28 cellular contexts compared by ENCODE assay signal in genomic region chr12:98701166-98701565, GRCh38. TPM values are rescaled to one million over a fixed set of nuclear protein-coding genes. Genes with fewer than 3 reads are reported as not detected.
A peak's percentile ranks its signal among the peaks of the same experiment; 100 is the strongest.
DNase-seq lines count a peak whose midpoint lies in the region; ATAC-seq, FAIRE-seq and TF ChIP-seq lines count a peak whose summit lies in the region.
"Had no signal": no experiment of that assay in that cellular context is flagged by ENCODE, and none has a peak within 500 bp of the region (broad histone marks: within the 10 kb centered on the region; RNA-seq: fewer than 3 reads in every experiment).

No MANE protein-coding gene starts in this region.

- H3K9me3 ChIP-seq in astrocyte (ENCODE audit: insufficient read depth, low read depth, low read length) (no peaks in the 10 kb centered on the region), psoas muscle (no peaks in the 10 kb centered on the region)
- H3K9me3 ChIP-seq: BLaER1 treated with 17β-estradiol and CSF1 and Interleukin-3, amounts not matched to agents 10 nM and 100 nM; left ventricle myocardium inferior; Peyer's patch had no signal

- no peak overlapping the region for H3K9ac ChIP-seq in astrocyte (ENCODE audit: low read length)
- H3K9ac ChIP-seq: BLaER1 treated with 17β-estradiol and CSF1 and Interleukin-3, amounts not matched to agents 10 nM and 100 nM had no signal

- ATAC-seq in psoas muscle, result no peak
- ATAC-seq in naive thymus-derived CD8-positive, alpha-beta T cell, result no peak
- ATAC-seq: activated CD8-positive, alpha-beta T cell treated with anti-CD3 and anti-CD28 coated beads for 36 hours; activated naive CD4-positive, alpha-beta T cell treated with anti-CD3 and anti-CD28 coated beads, Interleukin-2, amount 50 U/mL, for 72 hours; effector memory CD8-positive, alpha-beta T cell; stimulated activated memory B cell treated with anti-CD40 and anti-IgM and Interleukin-4, amounts not matched to agents 10 μg/mL and 1 μg/mL and 100 μg/mL, for 72 hours had no signal

- no peak for FAIRE-seq in astrocyte (lab: Jason Lieb, UNC)
- FAIRE-seq: islet of Langerhans had no signal

- peaks cover 9% of the 10 kb centered on the region for H4K20me1 ChIP-seq in astrocyte (ENCODE audit: insufficient read depth, low read length)

- no peak overlapping the region for H3K27ac Mint-ChIP-seq in astrocyte (ENCODE audit: unreplicated experiment)
- H3K27ac Mint-ChIP-seq in osteocyte (ENCODE audit: unreplicated experiment), result peak overlapping the region; percentile 70
- H3K27ac Mint-ChIP-seq in naive thymus-derived CD8-positive, alpha-beta T cell, result no peak overlapping the region
- H3K27ac Mint-ChIP-seq: activated CD8-positive, alpha-beta T cell treated with anti-CD3 and anti-CD28 coated beads for 36 hours; activated naive CD4-positive, alpha-beta T cell treated with anti-CD3 and anti-CD28 coated beads, Interleukin-2, amount 50 U/mL, for 72 hours; effector memory CD8-positive, alpha-beta T cell; stimulated activated memory B cell treated with anti-CD40 and anti-IgM and Interleukin-4, amounts not matched to agents 10 μg/mL and 1 μg/mL and 100 μg/mL, for 72 hours had no signal

- H3K4me1 ChIP-seq in astrocyte (ENCODE audit: insufficient read depth, low read length) (no peaks in the 10 kb centered on the region), psoas muscle (no peaks in the 10 kb centered on the region)
- H3K4me1 ChIP-seq: Peyer's patch had no signal

- TF ChIP-seq CTCF in astrocyte (IDR thresholded peaks at IDR 0.05; ENCODE audit: insufficient read depth, low read depth, low read length), result no peak
- TF ChIP-seq CTCF in osteocyte (IDR thresholded peaks at IDR 0.05), result no peak
- no peak for TF ChIP-seq CTCF in psoas muscle (IDR thresholded peaks at IDR 0.05)

- H3K27ac ChIP-seq in astrocyte (ENCODE audit: low read depth, low read length) (no peak overlapping the region), psoas muscle (no peak overlapping the region)
- H3K27ac ChIP-seq: BLaER1 treated with 17β-estradiol and CSF1 and Interleukin-3, amounts not matched to agents 10 nM and 100 nM; left ventricle myocardium inferior; Peyer's patch had no signal

- H3K4me3 Mint-ChIP-seq in astrocyte (ENCODE audit: unreplicated experiment), result no peak overlapping the region
- no peak overlapping the region for H3K4me3 Mint-ChIP-seq in osteocyte (ENCODE audit: unreplicated experiment)
- no peak overlapping the region for H3K4me3 Mint-ChIP-seq in naive thymus-derived CD8-positive, alpha-beta T cell
- H3K4me3 Mint-ChIP-seq: activated CD8-positive, alpha-beta T cell treated with anti-CD3 and anti-CD28 coated beads for 36 hours; effector memory CD8-positive, alpha-beta T cell; stimulated activated memory B cell treated with anti-CD40 and anti-IgM and Interleukin-4, amounts not matched to agents 10 μg/mL and 1 μg/mL and 100 μg/mL, for 72 hours had no signal

- DNase-seq in LHCN-M2 (ENCODE audit: low read depth) (peak; percentile 78), NCI-H526 treated with DMSO at 0.1 percent for 48 hours (lab: John Stamatoyannopoulos, UW) (peak; percentile 14), astrocyte (ENCODE audit: low read depth) (peak; percentile 39), osteocyte (ENCODE audit: extremely low spot score, unreplicated experiment) (no peak), psoas muscle (no peak), NCI-H446 treated with DMSO at 0.1 percent for 48 hours (lab: John Stamatoyannopoulos, UW) (no peak)
- no peak for DNase-seq in naive thymus-derived CD8-positive, alpha-beta T cell
- no peak for DNase-seq in activated naive CD4-positive, alpha-beta T cell (lab: John Stamatoyannopoulos, UW)
- DNase-seq: activated CD8-positive, alpha-beta memory T cell treated with anti-CD3 and anti-CD28 coated beads, Interleukin-2, amount 50 U/mL, for 48 hours; activated CD8-positive, alpha-beta T cell treated with anti-CD3 and anti-CD28 coated beads for 36 hours; anterior cingulate cortex; caudate nucleus; COR-L47; cortex of kidney; DND-41; effector memory CD8-positive, alpha-beta T cell; GF-D8; left ventricle myocardium inferior; mesendoderm; MV-4-11; NCI-H146; NCI-H2227 treated with DMSO at 0.1 percent for 48 hours; Peyer's patch; SW 1271 had no signal

- no peaks in the 10 kb centered on the region for H3K79me2 ChIP-seq in astrocyte (ENCODE audit: insufficient read depth, low read length)

- H3K27me3 ChIP-seq in astrocyte (ENCODE audit: insufficient read depth, low read length), result no peaks in the 10 kb centered on the region
- H3K27me3 ChIP-seq in psoas muscle (ENCODE audit: insufficient read depth in 3 of 3, low read length in 2 of 3), result no peaks in the 10 kb centered on the region
- H3K27me3 ChIP-seq: BLaER1 treated with 17β-estradiol and CSF1 and Interleukin-3, amounts not matched to agents 10 nM and 100 nM; Peyer's patch had no signal

- H3K4me3 ChIP-seq in astrocyte (ENCODE audit: insufficient read depth, low read depth, low read length), result no peak overlapping the region
- H3K4me3 ChIP-seq in psoas muscle, result no peak overlapping the region
- H3K4me3 ChIP-seq: BLaER1 treated with 17β-estradiol and CSF1 and Interleukin-3, amounts not matched to agents 10 nM and 100 nM; left ventricle myocardium inferior; Peyer's patch had no signal

- H3K27me3 Mint-ChIP-seq in astrocyte (ENCODE audit: low read depth, unreplicated experiment) (no peaks in the 10 kb centered on the region), osteocyte (ENCODE audit: unreplicated experiment) (no peaks in the 10 kb centered on the region)
- H3K27me3 Mint-ChIP-seq in naive thymus-derived CD8-positive, alpha-beta T cell, result no peaks in the 10 kb centered on the region
- H3K27me3 Mint-ChIP-seq: activated CD8-positive, alpha-beta T cell treated with anti-CD3 and anti-CD28 coated beads for 36 hours; effector memory CD8-positive, alpha-beta T cell; stimulated activated memory B cell treated with anti-CD40 and anti-IgM and Interleukin-4, amounts not matched to agents 10 μg/mL and 1 μg/mL and 100 μg/mL, for 72 hours had no signal

- H3K36me3 ChIP-seq in astrocyte (ENCODE audit: insufficient read depth, low read length), result peaks cover 9% of the 10 kb centered on the region
- peaks cover 0 to 52% of the 10 kb centered on the region in 2 donors for H3K36me3 ChIP-seq in psoas muscle (ENCODE audit: insufficient read depth in 1 of 2, low read depth in 1 of 2)

- H3K9me3 Mint-ChIP-seq in astrocyte (ENCODE audit: unreplicated experiment) (no peaks in the 10 kb centered on the region), osteocyte (ENCODE audit: unreplicated experiment) (no peaks in the 10 kb centered on the region)
- no peaks in the 10 kb centered on the region for H3K9me3 Mint-ChIP-seq in naive thymus-derived CD8-positive, alpha-beta T cell
- H3K9me3 Mint-ChIP-seq: activated CD8-positive, alpha-beta T cell treated with anti-CD3 and anti-CD28 coated beads for 36 hours; activated naive CD4-positive, alpha-beta T cell treated with anti-CD3 and anti-CD28 coated beads, Interleukin-2, amount 50 U/mL, for 72 hours; effector memory CD8-positive, alpha-beta T cell; stimulated activated memory B cell treated with anti-CD40 and anti-IgM and Interleukin-4, amounts not matched to agents 10 μg/mL and 1 μg/mL and 100 μg/mL, for 72 hours had no signal

- 36 to 42% (median 41%) methylated on average over 1 of the region's 1 CpG for WGBS in psoas muscle, 3 donors

- H3K4me2 ChIP-seq in astrocyte (ENCODE audit: low read length), result no peak overlapping the region
- H3K4me2 ChIP-seq: BLaER1 treated with 17β-estradiol and CSF1 and Interleukin-3, amounts not matched to agents 10 nM and 100 nM had no signal

- peaks cover 2% of the 10 kb centered on the region for H3K36me3 Mint-ChIP-seq in astrocyte (ENCODE audit: low read depth, unreplicated experiment)
- peaks cover 17% of the 10 kb centered on the region for H3K36me3 Mint-ChIP-seq in osteocyte (ENCODE audit: unreplicated experiment)
- peaks cover 0 to 48% (median 27%) of the 10 kb centered on the region in 3 donors for H3K36me3 Mint-ChIP-seq in naive thymus-derived CD8-positive, alpha-beta T cell

- H2AFZ ChIP-seq in astrocyte (ENCODE audit: low read depth, low read length), result no peak overlapping the region

- POLR2A ChIA-PET in naive thymus-derived CD8-positive, alpha-beta T cell (lab: Charles Lee), result no interaction called here

- intact Hi-C loops in psoas muscle (cut with DNase I), result loop anchor here in 1 of 2 donors (10.0 kb wide), 1 partner anchor 304 kb away; no protein-coding TSS in a partner anchor

- H3K4me1 Mint-ChIP-seq in astrocyte (ENCODE audit: low read depth, unreplicated experiment) (peaks cover 4% of the 10 kb centered on the region), osteocyte (ENCODE audit: unreplicated experiment) (peaks cover 21% of the 10 kb centered on the region)
- peaks cover 0 to 8% (median 2%) of the 10 kb centered on the region in 4 donors for H3K4me1 Mint-ChIP-seq in naive thymus-derived CD8-positive, alpha-beta T cell
- H3K4me1 Mint-ChIP-seq: stimulated activated memory B cell treated with anti-CD40 and anti-IgM and Interleukin-4, amounts not matched to agents 10 μg/mL and 1 μg/mL and 100 μg/mL, for 72 hours had no signal

RNA-seq across cellular contexts. Expression of gene APAF1, which starts 56.1 kb away (rescaled TPM):
- 27.2 and 29.6 TPM in 2 replicates for total RNA-seq in LHCN-M2 (2014; rRNA removed)
- polyA plus RNA-seq in LHCN-M2 (2012), result 6.9 TPM
- total RNA-seq in astrocyte, result 38.3 and 49.2 TPM in 2 replicates
- total RNA-seq in osteocyte, result 14.4 and 18.8 TPM in 2 replicates
- total RNA-seq in psoas muscle, result 1 to 10 TPM; 4.3 to 6.8 (median 5.3) TPM
- polyA plus RNA-seq in psoas muscle, result 10 to 100 TPM in 1 of 3 donors, 1 to 10 TPM in 2; 2.0 to 10.2 (median 2.7) TPM
- 10 to 100 TPM; 22.2 to 26.1 TPM for total RNA-seq in naive thymus-derived CD8-positive, alpha-beta T cell
- 1 to 10 TPM; 5.2 to 9.5 (median 5.3) TPM for polyA plus RNA-seq in naive thymus-derived CD8-positive, alpha-beta T cell

RNA-seq across cellular contexts. Expression of gene IKBIP, which starts 56.6 kb away (rescaled TPM):
- total RNA-seq in LHCN-M2 (2014; rRNA removed), result 87.6 and 102 TPM in 2 replicates
- polyA plus RNA-seq in LHCN-M2 (2012), result 31.3 TPM
- total RNA-seq in astrocyte, result 126 and 130 TPM in 2 replicates
- 36.2 and 38.0 TPM in 2 replicates for total RNA-seq in osteocyte
- total RNA-seq in psoas muscle, result 1 to 10 TPM; 2.1 to 6.0 (median 3.4) TPM
- 1 to 10 TPM; 2.8 to 5.1 (median 3.6) TPM for polyA plus RNA-seq in psoas muscle
- total RNA-seq in naive thymus-derived CD8-positive, alpha-beta T cell, result 1 to 10 TPM; 8.5 to 9.9 TPM
- polyA plus RNA-seq in naive thymus-derived CD8-positive, alpha-beta T cell, result 1 to 10 TPM; 4.9 to 7.2 (median 5.0) TPM

Comparison
In these comparisons a context has a peak if more than half of its experiments do, and no peak if none do; other contexts are left out.
1. DNase-seq: peak in LHCN-M2 (single experiment), NCI-H526 treated with DMSO at 0.1 percent for 48 hours (single experiment) and astrocyte (single experiment); none in osteocyte (single experiment), psoas muscle (0 of 2), NCI-H446 treated with DMSO at 0.1 percent for 48 hours (single experiment), naive thymus-derived CD8-positive, alpha-beta T cell (0 of 10) and activated naive CD4-positive, alpha-beta T cell (0 of 4).